In the genomic region with DNA sequence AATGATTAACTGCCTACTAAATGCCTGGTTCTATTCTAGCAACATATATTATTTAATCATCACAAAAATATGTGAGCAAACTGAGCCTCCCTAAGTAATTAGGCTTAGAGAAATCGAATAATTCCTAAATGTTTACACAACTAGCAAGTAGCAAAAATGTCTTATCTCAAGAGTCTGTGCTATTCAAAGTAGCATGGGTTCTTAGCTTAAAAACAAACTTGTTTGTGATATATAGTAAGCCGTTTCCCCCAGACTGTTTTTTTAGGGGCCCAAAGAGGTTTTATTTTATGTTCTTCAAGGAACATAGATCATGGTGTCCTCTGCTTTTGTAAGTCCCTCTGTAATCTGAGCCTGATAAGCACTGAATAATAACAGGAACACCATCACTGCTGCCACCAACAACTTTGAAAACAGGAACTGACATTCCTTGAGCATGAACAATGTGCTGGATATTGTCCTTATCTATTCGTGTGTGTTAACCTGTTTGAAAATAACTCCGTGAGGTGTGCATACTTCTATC, we compare ENCODE assay signal across 11 cellular contexts.
DNase-seq lines count a peak whose midpoint lies in the region; ATAC-seq and TF ChIP-seq lines count a peak whose summit lies in the region.
"Had no signal": no experiment of that assay in that cellular context is flagged by ENCODE, and none has a peak within 500 bp of the region (broad histone marks: within the 10 kb centered on the region; RNA-seq: fewer than 3 reads in every experiment).

No MANE protein-coding gene starts in this region.

- ATAC-seq in memory B cell (ENCODE audit: low read depth) = no peak
- no peak for ATAC-seq in HG03196 (IDR thresholded peaks at IDR 0.05; ENCODE audit: unreplicated experiment)
- no peak for ATAC-seq in HG02973 (IDR thresholded peaks at IDR 0.05; ENCODE audit: unreplicated experiment)
- ATAC-seq in esophagus mucosa = no peak

- no peak overlapping the region for H3K4me3 ChIP-seq in epithelial cell of proximal tubule (ENCODE audit: low read depth, low read length)
- H3K4me3 ChIP-seq: GM12878 had no signal

- H3K9me3 Mint-ChIP-seq in memory B cell = no peaks in the 10 kb centered on the region

- TF ChIP-seq CTCF in epithelial cell of proximal tubule (conservative IDR thresholded peaks at IDR 0.05; ENCODE audit: low read depth, low read length) = no peak

- no peak overlapping the region for H3K4me3 Mint-ChIP-seq in memory B cell
- H3K4me3 Mint-ChIP-seq: B cell had no signal

- peak overlapping the region; percentile 78 for H3K27ac Mint-ChIP-seq in memory B cell
- H3K27ac Mint-ChIP-seq: B cell had no signal

- in situ Hi-C loops in ACHN (cut with HindIII; ENCODE audit: low pct_ligation_motif_present, low pct_unique_long_range_greater_than_20kb, low sequenced_read_pairs) = no loop called here

- DNase-seq in ACHN = peak; percentile 79
- peak; percentile 73 for DNase-seq in NCI-H226
- DNase-seq in epithelial cell of proximal tubule (ENCODE audit: low read depth) = peak; percentile 78
- DNase-seq in memory B cell (ENCODE audit: low spot score in 2 of 2) = no peak
- DNase-seq in SHP77 treated with DMSO at 0.1 percent for 48 hours (lab: John Stamatoyannopoulos, UW) = no peak
- DNase-seq: activated T-cell treated with anti-CD3 and anti-CD28 coated beads, Interleukin-2, amount 50 U/mL, for 1 hour had no signal

- no peaks in the 10 kb centered on the region for H3K4me1 Mint-ChIP-seq in memory B cell
- H3K4me1 Mint-ChIP-seq: B cell had no signal

- peaks cover 21% of the 10 kb centered on the region for H3K36me3 Mint-ChIP-seq in memory B cell

- H3K27me3 Mint-ChIP-seq in memory B cell = no peaks in the 10 kb centered on the region
- H3K27me3 Mint-ChIP-seq: B cell had no signal

Comparison
In these comparisons a context has a peak if more than half of its experiments do, and no peak if none do; other contexts are left out.
1. DNase-seq: peak in ACHN (single experiment), NCI-H226 (single experiment) and epithelial cell of proximal tubule (single experiment); none in memory B cell (0 of 2) and SHP77 treated with DMSO at 0.1 percent for 48 hours (single experiment).